Comparison of ENCODE assay signal across 16 cellular contexts in the genomic region with DNA sequence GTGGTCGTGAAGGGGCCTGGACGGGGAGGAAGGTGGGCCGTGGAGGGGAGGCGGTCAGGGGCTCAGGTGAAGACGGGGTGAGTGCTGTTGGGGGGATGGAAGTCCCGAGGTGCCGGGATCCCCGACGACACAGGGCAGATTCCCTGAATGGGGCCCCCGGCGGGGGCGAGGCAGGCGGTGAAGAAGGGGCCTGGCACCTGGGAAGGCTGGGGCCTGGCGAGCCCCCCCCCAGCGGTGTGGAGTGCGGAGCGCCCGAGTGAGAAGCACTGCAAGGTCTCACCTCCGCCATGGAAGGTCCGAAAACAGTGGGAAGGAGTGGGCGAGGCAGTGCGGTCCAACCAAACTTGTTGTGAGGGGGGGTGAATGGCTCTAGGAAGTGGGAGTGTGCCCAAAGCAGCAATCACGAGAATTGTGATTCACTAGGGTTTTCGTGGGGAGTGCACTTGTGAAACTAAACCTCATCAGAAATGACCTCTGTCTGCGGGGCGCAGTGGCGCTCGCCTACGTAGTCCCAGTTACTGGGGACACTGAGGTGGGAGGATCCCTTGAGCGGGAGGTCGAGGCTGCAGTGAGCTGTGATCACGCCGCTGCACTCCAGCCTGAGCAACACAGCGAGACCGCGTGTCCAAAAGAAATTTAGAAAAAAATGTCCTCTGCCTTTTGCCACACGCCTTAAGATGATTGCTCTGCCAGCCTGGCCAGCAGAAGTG. TPM values are rescaled to one million over a fixed set of nuclear protein-coding genes. Genes with fewer than 3 reads are reported as not detected.
A peak's percentile ranks its signal among the peaks of the same experiment; 100 is the strongest.
DNase-seq lines count a peak whose midpoint lies in the region; ATAC-seq and TF ChIP-seq lines count a peak whose summit lies in the region.
"Not testable (repeated sequence)": the region's sequence is repeated elsewhere in the genome, so short reads cannot be mapped to it uniquely, and the experiment has no call there.
"Had no signal": no experiment of that assay in that cellular context is flagged by ENCODE, and none has a peak within 500 bp of the region (broad histone marks: within the 10 kb centered on the region; RNA-seq: fewer than 3 reads in every experiment).

No MANE protein-coding gene starts in this region.

- not testable (repeated sequence) for H3K4me2 ChIP-seq in hepatocyte

- not testable (repeated sequence) for H3K36me3 Mint-ChIP-seq in progenitor cell of endocrine pancreas (ENCODE audit: insufficient read depth)

- DNase-seq in BE2C: peak; percentile 22
- peak; percentile 2 for DNase-seq in T-helper 9 cell
- peak; percentile 1 for DNase-seq in activated naive CD4-positive, alpha-beta T cell treated with Interleukin-2 at 50 U/mL for 16 hours
- DNase-seq in effector memory CD4-positive, alpha-beta T cell: peak in 2 of 3 donors; percentile 0 to 2
- peak; percentile 33 for DNase-seq in hepatocyte (ENCODE audit: low spot score)
- DNase-seq in mucosa of descending colon: peak in 2 of 3 donors; percentile 10 to 61
- peak; percentile 15 for DNase-seq in progenitor cell of endocrine pancreas (ENCODE audit: low spot score, unreplicated experiment)
- peak; percentile 2 for DNase-seq in stimulated activated naive CD8-positive, alpha-beta T cell treated with anti-CD3 and anti-CD28 coated beads, Interleukin-15, Interleukin-2, amounts not matched to agents 100 U/mL and 50 U/mL, for 24 hours

- H2AFZ ChIP-seq in hepatocyte: not testable (repeated sequence)

- H3K4me3 ChIP-seq in BE2C (ENCODE audit: low read depth, low read length); effector memory CD4-positive, alpha-beta T cell (ENCODE audit: insufficient read depth, low read depth, low read length, poor library complexity, severe bottlenecking); hepatocyte; mucosa of descending colon: not testable (repeated sequence)

- 90% methylated on average over 31 of the region's 37 CpGs for WGBS in hepatocyte (ENCODE audit: low lambda C conversion rate, missing lambda C conversion rate)

- not testable (repeated sequence) for H3K27me3 ChIP-seq in BE2C; effector memory CD4-positive, alpha-beta T cell (replicated peaks; ENCODE audit: control insufficient read depth, insufficient read depth, low read length, poor library complexity, severe bottlenecking); hepatocyte

- not testable (repeated sequence) for H4K20me1 ChIP-seq in hepatocyte (ENCODE audit: insufficient read depth, poor library complexity, severe bottlenecking)

- H3K27me3 Mint-ChIP-seq in progenitor cell of endocrine pancreas: not testable (repeated sequence)

- H3K27ac ChIP-seq in effector memory CD4-positive, alpha-beta T cell (ENCODE audit: insufficient read depth, low read length, poor library complexity, severe bottlenecking); hepatocyte: not testable (repeated sequence)

- H3K9me2 ChIP-seq in hepatocyte (replicated peaks; ENCODE audit: insufficient read depth): not testable (repeated sequence)

- not testable (repeated sequence) for H3K36me3 ChIP-seq in BE2C; effector memory CD4-positive, alpha-beta T cell (ENCODE audit: control insufficient read depth, insufficient read depth, low read length); hepatocyte (replicated peaks; ENCODE audit: insufficient read depth, low read depth); mucosa of descending colon (ENCODE audit: low read depth)

- H3K4me1 ChIP-seq in BE2C; effector memory CD4-positive, alpha-beta T cell (ENCODE audit: control insufficient read depth, insufficient read depth, low read length, poor library complexity, severe bottlenecking); hepatocyte (ENCODE audit: insufficient read depth); mucosa of descending colon (ENCODE audit: low read depth): not testable (repeated sequence)

- H3K9me3 Mint-ChIP-seq in progenitor cell of endocrine pancreas (ENCODE audit: low read depth): not testable (repeated sequence)

- H3K79me2 ChIP-seq in hepatocyte: not testable (repeated sequence)

- intact Hi-C loops in mucosa of descending colon (cut with DNase I, micrococcal nuclease): not testable (repeated sequence)

- not testable (repeated sequence) for TF ChIP-seq CTCF in BE2C (IDR thresholded peaks at IDR 0.05; ENCODE audit: low read depth, low read length); hepatocyte (IDR thresholded peaks at IDR 0.05; ENCODE audit: poor library complexity); mucosa of descending colon (IDR thresholded peaks at IDR 0.05); progenitor cell of endocrine pancreas (IDR thresholded peaks at IDR 0.05; ENCODE audit: unreplicated experiment)

- H3K4me1 Mint-ChIP-seq in progenitor cell of endocrine pancreas (ENCODE audit: low read depth): not testable (repeated sequence)

- H3K4me3 Mint-ChIP-seq in progenitor cell of endocrine pancreas (ENCODE audit: low read depth): not testable (repeated sequence)

- not testable (repeated sequence) for ATAC-seq in mucosa of descending colon; stimulated activated naive CD8-positive, alpha-beta T cell treated with anti-CD3 and anti-CD28 coated beads, Interleukin-15, Interleukin-2, amounts not matched to agents 100 U/mL and 50 U/mL, for 24 hours

- H3K9me3 ChIP-seq in BE2C; effector memory CD4-positive, alpha-beta T cell (ENCODE audit: control insufficient read depth, low read length); hepatocyte (ENCODE audit: low read depth); mucosa of descending colon: not testable (repeated sequence)

- not testable (repeated sequence) for H3K27ac Mint-ChIP-seq in progenitor cell of endocrine pancreas

RNA-seq across cellular contexts. Expression of gene GAGE2A, which starts 0.6 kb away (rescaled TPM):
- polyA plus RNA-seq in BE2C (2012; ENCODE audit: insufficient read depth, insufficient read length, low read depth): not detected
- total RNA-seq in hepatocyte (not detected in 2 replicates), mucosa of descending colon (not detected), progenitor cell of endocrine pancreas (not detected in 2 replicates)
- polyA plus RNA-seq in hepatocyte: not detected in 2 replicates
- total RNA-seq: activated CD4-positive, alpha-beta memory T cell treated with anti-CD3 and anti-CD28 coated beads for 36 hours; activated T-helper 2 cell treated with anti-CD3 and anti-CD28 coated beads, Interferon-gamma antibody, Interleukin-2, Interleukin-4, amounts not matched to agents 10 μg/mL and 5 μg/mL and 100 μg/mL, durations not matched to agents 14 hours and 24 hours and 36 hours; esophagus squamous epithelium; foreskin keratinocyte; heart right ventricle; kidney epithelial cell; LHCN-M2; renal cortical epithelial cell had no signal
- polyA plus RNA-seq: foreskin keratinocyte, heart right ventricle had no signal

RNA-seq across cellular contexts. Expression of gene GAGE1, which starts 8.9 kb away (rescaled TPM):
- polyA plus RNA-seq in BE2C (2012; ENCODE audit: insufficient read depth, insufficient read length, low read depth): not detected
- total RNA-seq in hepatocyte (not detected in 2 replicates), mucosa of descending colon (not detected), progenitor cell of endocrine pancreas (not detected in 2 replicates)
- polyA plus RNA-seq in hepatocyte: not detected in 2 replicates
- total RNA-seq: activated CD4-positive, alpha-beta memory T cell treated with anti-CD3 and anti-CD28 coated beads for 36 hours; activated T-helper 2 cell treated with anti-CD3 and anti-CD28 coated beads, Interferon-gamma antibody, Interleukin-2, Interleukin-4, amounts not matched to agents 10 μg/mL and 5 μg/mL and 100 μg/mL, durations not matched to agents 14 hours and 24 hours and 36 hours; esophagus squamous epithelium; foreskin keratinocyte; heart right ventricle; kidney epithelial cell; LHCN-M2; renal cortical epithelial cell had no signal
- polyA plus RNA-seq: foreskin keratinocyte, heart right ventricle had no signal

RNA-seq across cellular contexts. Expression of gene GAGE12H, which starts 10.2 kb away (rescaled TPM):
- not detected for polyA plus RNA-seq in BE2C (2012; ENCODE audit: insufficient read depth, insufficient read length, low read depth)
- total RNA-seq in hepatocyte (not detected in 2 replicates), mucosa of descending colon (not detected), progenitor cell of endocrine pancreas (not detected in 2 replicates)
- not detected in 2 replicates for polyA plus RNA-seq in hepatocyte
- total RNA-seq: activated CD4-positive, alpha-beta memory T cell treated with anti-CD3 and anti-CD28 coated beads for 36 hours; activated T-helper 2 cell treated with anti-CD3 and anti-CD28 coated beads, Interferon-gamma antibody, Interleukin-2, Interleukin-4, amounts not matched to agents 10 μg/mL and 5 μg/mL and 100 μg/mL, durations not matched to agents 14 hours and 24 hours and 36 hours; esophagus squamous epithelium; foreskin keratinocyte; heart right ventricle; kidney epithelial cell; LHCN-M2; renal cortical epithelial cell had no signal
- polyA plus RNA-seq: foreskin keratinocyte, heart right ventricle had no signal

RNA-seq across cellular contexts. Expression of gene GAGE12G, which starts 19.7 kb away (rescaled TPM):
- not detected for polyA plus RNA-seq in BE2C (2012; ENCODE audit: insufficient read depth, insufficient read length, low read depth)
- total RNA-seq in hepatocyte: not detected in 2 replicates
- not detected in 2 replicates for polyA plus RNA-seq in hepatocyte
- not detected for total RNA-seq in mucosa of descending colon
- not detected in 2 replicates for total RNA-seq in progenitor cell of endocrine pancreas
- total RNA-seq: activated CD4-positive, alpha-beta memory T cell treated with anti-CD3 and anti-CD28 coated beads for 36 hours; activated T-helper 2 cell treated with anti-CD3 and anti-CD28 coated beads, Interferon-gamma antibody, Interleukin-2, Interleukin-4, amounts not matched to agents 10 μg/mL and 5 μg/mL and 100 μg/mL, durations not matched to agents 14 hours and 24 hours and 36 hours; esophagus squamous epithelium; foreskin keratinocyte; heart right ventricle; kidney epithelial cell; LHCN-M2; renal cortical epithelial cell had no signal
- polyA plus RNA-seq: foreskin keratinocyte, heart right ventricle had no signal

RNA-seq across cellular contexts. Expression of gene GAGE12F, which starts 29.3 kb away (rescaled TPM):
- not detected for polyA plus RNA-seq in BE2C (2012; ENCODE audit: insufficient read depth, insufficient read length, low read depth)
- total RNA-seq in hepatocyte (not detected in 2 replicates), mucosa of descending colon (not detected), progenitor cell of endocrine pancreas (not detected in 2 replicates)
- polyA plus RNA-seq in hepatocyte: not detected in 2 replicates
- total RNA-seq: activated CD4-positive, alpha-beta memory T cell treated with anti-CD3 and anti-CD28 coated beads for 36 hours; activated T-helper 2 cell treated with anti-CD3 and anti-CD28 coated beads, Interferon-gamma antibody, Interleukin-2, Interleukin-4, amounts not matched to agents 10 μg/mL and 5 μg/mL and 100 μg/mL, durations not matched to agents 14 hours and 24 hours and 36 hours; esophagus squamous epithelium; foreskin keratinocyte; heart right ventricle; kidney epithelial cell; LHCN-M2; renal cortical epithelial cell had no signal
- polyA plus RNA-seq: foreskin keratinocyte, heart right ventricle had no signal
